Comparison of ENCODE assay signal across 25 cellular contexts in the genomic region with DNA sequence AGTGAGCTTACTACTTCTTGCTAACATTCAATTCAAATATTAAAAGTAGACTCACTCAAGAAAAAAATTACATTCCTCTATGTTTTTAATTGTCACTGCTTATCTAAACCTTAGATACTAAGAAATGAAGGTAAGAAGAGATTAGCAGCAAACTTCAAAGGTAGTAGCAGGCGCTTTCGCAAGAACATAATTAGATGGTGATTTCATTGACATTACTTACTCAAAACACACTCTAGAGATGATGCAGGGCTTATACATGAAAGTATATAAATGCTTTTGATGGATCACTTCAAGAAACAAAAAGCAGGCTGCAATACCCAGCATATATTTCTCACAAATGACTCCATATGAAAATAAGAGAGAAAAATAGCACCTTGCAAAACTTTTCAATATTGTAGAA.
"Had no signal": no experiment of that assay in that cellular context is flagged by ENCODE, and none has a peak within 500 bp of the region (broad histone marks: within the 10 kb centered on the region; RNA-seq: fewer than 3 reads in every experiment).

No MANE protein-coding gene starts in this region.

- H3K4me1 ChIP-seq: adrenal gland, body of pancreas, breast epithelium had no signal

- H3K27me3 ChIP-seq: adrenal gland, body of pancreas, breast epithelium had no signal

- H3K9me3 ChIP-seq: adrenal gland, body of pancreas, breast epithelium had no signal

- H3K4me1 Mint-ChIP-seq: activated CD4-positive, alpha-beta T cell treated with anti-CD3 and anti-CD28 coated beads, Interleukin-2, amount 10 ng/mL, durations not matched to agents 24 days and 14 days had no signal

- H3K4me2 ChIP-seq: PC-9 had no signal

- H3K9me3 Mint-ChIP-seq: activated CD4-positive, alpha-beta T cell treated with anti-CD3 and anti-CD28 coated beads, Interleukin-2, amount 10 ng/mL, durations not matched to agents 24 days and 14 days; activated naive CD4-positive, alpha-beta T cell treated with anti-CD3 and anti-CD28 coated beads, Interleukin-2, amount 50 U/mL, for 72 hours; activated T-cell treated with anti-CD3 and anti-CD28 coated beads, Interleukin-2, amount 50 U/mL, for 4 hours had no signal

- H3K4me3 Mint-ChIP-seq: activated CD4-positive, alpha-beta T cell treated with anti-CD3 and anti-CD28 coated beads, Interleukin-2, amount 10 ng/mL, durations not matched to agents 24 days and 14 days; activated CD8-positive, alpha-beta T cell treated with anti-CD3 and anti-CD28 coated beads, Interleukin-2, amount 10 ng/mL, durations not matched to agents 7 days and 5 days; activated T-cell treated with anti-CD3 and anti-CD28 coated beads, Interleukin-2, amount 50 U/mL, for 4 hours had no signal

- H3K36me3 Mint-ChIP-seq: activated naive CD4-positive, alpha-beta T cell treated with anti-CD3 and anti-CD28 coated beads, Interleukin-2, amount 50 U/mL, for 72 hours had no signal

- H3K36me3 ChIP-seq: adrenal gland, breast epithelium, WERI-Rb-1 had no signal

- H2AFZ ChIP-seq: PC-9 had no signal

- H3K4me3 ChIP-seq: adrenal gland, body of pancreas, breast epithelium, PC-9 had no signal

- H3K27ac Mint-ChIP-seq: activated CD4-positive, alpha-beta T cell treated with anti-CD3 and anti-CD28 coated beads, Interleukin-2, amount 10 ng/mL, durations not matched to agents 24 days and 14 days; activated CD8-positive, alpha-beta T cell treated with anti-CD3 and anti-CD28 coated beads, Interleukin-2, amount 10 ng/mL, durations not matched to agents 7 days and 5 days; activated naive CD4-positive, alpha-beta T cell treated with anti-CD3 and anti-CD28 coated beads, Interleukin-2, amount 50 U/mL, for 72 hours had no signal

- FAIRE-seq: astrocyte, RCC 7860 had no signal

- ATAC-seq: activated CD8-positive, alpha-beta T cell treated with anti-CD3 and anti-CD28 coated beads, Interleukin-2, amount 10 ng/mL, durations not matched to agents 7 days and 5 days; activated T-cell treated with anti-CD3 and anti-CD28 coated beads, Interleukin-2, amount 50 U/mL, for 4 hours; body of pancreas had no signal

- DNase-seq: activated CD4-positive, alpha-beta T cell treated with anti-CD3 and anti-CD28 coated beads for 1 hour; activated CD4-positive, alpha-beta T cell treated with anti-CD3 and anti-CD28 coated beads, Interleukin-2, amount 10 ng/mL, durations not matched to agents 24 days and 14 days; activated CD4-positive, alpha-beta T cell treated with anti-CD3 and anti-CD28 coated beads, Interleukin-2, amount 50 U/mL, for 48 hours; activated CD4-positive, CD25-positive, alpha-beta regulatory T cell; activated CD8-positive, alpha-beta T cell treated with anti-CD3 and anti-CD28 coated beads, Interleukin-2, amount 10 ng/mL, durations not matched to agents 7 days and 5 days; activated effector memory CD4-positive, alpha-beta T cell treated with anti-CD3 and anti-CD28 coated beads, Interleukin-2, amount 50 U/mL, for 16 hours; activated naive CD4-positive, alpha-beta T cell; activated T-cell treated with anti-CD3 and anti-CD28 coated beads, Interleukin-2, amount 50 U/mL, for 4 hours; adrenal gland; body of pancreas; NCI-H1105; NCI-H1417 treated with DMSO at 0.1 percent for 48 hours; NCI-H187 treated with DMSO at 0.1 percent for 48 hours; NCI-H2081; NCI-H345; NCI-H524 treated with DMSO at 0.1 percent for 48 hours; PC-9; Right ventricle myocardium superior; SW 1271; T-helper 9 cell; WERI-Rb-1 had no signal

- H3K27ac ChIP-seq: adrenal gland, body of pancreas, breast epithelium, PC-9, WERI-Rb-1 had no signal
